ENCODE assay signal across 9 cellular contexts in the genomic region with DNA sequence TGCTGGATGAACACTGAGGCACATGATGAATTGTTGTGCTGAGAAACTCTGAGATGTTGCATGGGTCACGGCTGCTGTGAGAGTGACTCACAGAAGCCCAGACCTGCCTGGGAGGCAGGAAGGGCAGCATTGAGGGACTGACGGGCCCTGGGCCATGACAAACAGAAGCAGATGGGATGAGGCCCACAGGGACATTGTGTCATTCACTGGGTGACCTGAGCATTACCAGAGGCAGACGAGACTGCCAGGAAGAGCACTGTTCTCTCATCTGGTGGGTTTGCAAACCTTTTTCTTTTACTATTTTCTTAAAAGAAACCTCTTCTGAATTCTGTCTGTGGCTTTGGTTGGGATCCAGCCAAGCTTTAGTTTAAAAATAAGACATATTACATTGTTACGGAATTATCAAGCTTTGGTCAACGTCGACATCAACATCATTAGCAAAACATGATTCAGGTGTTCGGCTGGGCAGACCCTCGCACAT.
DNase-seq lines count a peak whose midpoint lies in the region; ATAC-seq and TF ChIP-seq lines count a peak whose summit lies in the region.
"Had no signal": no experiment of that assay in that cellular context is flagged by ENCODE, and none has a peak within 500 bp of the region (broad histone marks: within the 10 kb centered on the region; RNA-seq: fewer than 3 reads in every experiment).

No MANE protein-coding gene starts in this region.

- peak; percentile 88 for ATAC-seq in SK-N-SH treated with all-trans-retinoic acid at 6 μM for 48 hours
- no peak for ATAC-seq in activated CD8-positive, alpha-beta T cell treated with anti-CD3 and anti-CD28 coated beads for 36 hours
- ATAC-seq in HG03439 (IDR thresholded peaks at IDR 0.05; ENCODE audit: unreplicated experiment): no peak
- no peak for ATAC-seq in GM19452 (IDR thresholded peaks at IDR 0.05; ENCODE audit: unreplicated experiment)

- H3K9me3 Mint-ChIP-seq in activated CD8-positive, alpha-beta T cell treated with anti-CD3 and anti-CD28 coated beads for 36 hours: no peaks in the 10 kb centered on the region
- H3K9me3 Mint-ChIP-seq: activated naive CD4-positive, alpha-beta T cell treated with anti-CD3 and anti-CD28 coated beads, Interleukin-2, amount 50 U/mL, for 24 hours had no signal

- TF ChIP-seq CTCF in activated CD8-positive, alpha-beta T cell treated with anti-CD3 and anti-CD28 coated beads for 36 hours (IDR thresholded peaks at IDR 0.05): no peak

- intact Hi-C loops in activated CD8-positive, alpha-beta T cell treated with anti-CD3 and anti-CD28 coated beads for 36 hours (cut with micrococcal nuclease): no loop called here

- H3K4me1 Mint-ChIP-seq in activated CD8-positive, alpha-beta T cell treated with anti-CD3 and anti-CD28 coated beads for 36 hours (ENCODE audit: low read depth): no peaks in the 10 kb centered on the region
- H3K4me1 Mint-ChIP-seq: activated naive CD4-positive, alpha-beta T cell treated with anti-CD3 and anti-CD28 coated beads, Interleukin-2, amount 50 U/mL, for 24 hours had no signal

- no peak overlapping the region for H3K4me3 Mint-ChIP-seq in activated CD8-positive, alpha-beta T cell treated with anti-CD3 and anti-CD28 coated beads for 36 hours
- H3K4me3 Mint-ChIP-seq: activated naive CD4-positive, alpha-beta T cell treated with anti-CD3 and anti-CD28 coated beads, Interleukin-2, amount 50 U/mL, for 24 hours had no signal

- no peaks in the 10 kb centered on the region for H3K36me3 Mint-ChIP-seq in activated CD8-positive, alpha-beta T cell treated with anti-CD3 and anti-CD28 coated beads for 36 hours (ENCODE audit: low read depth)
- H3K36me3 Mint-ChIP-seq: activated naive CD4-positive, alpha-beta T cell treated with anti-CD3 and anti-CD28 coated beads, Interleukin-2, amount 50 U/mL, for 24 hours had no signal

- CTCF ChIA-PET in activated CD8-positive, alpha-beta T cell treated with anti-CD3 and anti-CD28 coated beads for 36 hours (lab: Charles Lee): interaction anchor here (1.2 kb wide), 1 partner anchor 38 kb away, joined by 3 read pairs; no protein-coding TSS in a partner anchor

- H3K27me3 Mint-ChIP-seq in activated CD8-positive, alpha-beta T cell treated with anti-CD3 and anti-CD28 coated beads for 36 hours: no peaks in the 10 kb centered on the region
- H3K27me3 Mint-ChIP-seq: activated naive CD4-positive, alpha-beta T cell treated with anti-CD3 and anti-CD28 coated beads, Interleukin-2, amount 50 U/mL, for 24 hours had no signal

- no peak overlapping the region for H3K27ac Mint-ChIP-seq in activated CD8-positive, alpha-beta T cell treated with anti-CD3 and anti-CD28 coated beads for 36 hours
- H3K27ac Mint-ChIP-seq: activated naive CD4-positive, alpha-beta T cell treated with anti-CD3 and anti-CD28 coated beads, Interleukin-2, amount 50 U/mL, for 24 hours had no signal

- POLR2A ChIA-PET in activated CD8-positive, alpha-beta T cell treated with anti-CD3 and anti-CD28 coated beads for 36 hours (lab: Charles Lee): no interaction called here

- DNase-seq in H4 (ENCODE audit: low spot score) (peak; percentile 90), glomerular endothelial cell (ENCODE audit: extremely low read depth, low read depth, low spot score) (peak; percentile 85), renal cortical epithelial cell (ENCODE audit: low read depth) (peak; percentile 95), middle frontal gyrus (ENCODE audit: extremely low spot score, low spot score) (no peak)
- DNase-seq in activated CD8-positive, alpha-beta T cell treated with anti-CD3 and anti-CD28 coated beads for 36 hours: no peak

TF ChIP-seq in SK-N-SH treated with all-trans-retinoic acid at 6 μM for 48 hours, 23 proteins besides CTCF, POLR2A, EP300 and RAD21:
- TF ChIP-seq ZFP30 (CRISPR knock-in tag; IDR thresholded peaks at IDR 0.05): no peak
- TF ChIP-seq ISL1 (CRISPR knock-in tag; IDR thresholded peaks at IDR 0.05): peak; percentile 41; the same call in 1 of the 2 replicates
- peak; percentile 23; the same call in 1 of the 2 replicates for TF ChIP-seq TOX (CRISPR knock-in tag; IDR thresholded peaks at IDR 0.05; ENCODE audit: borderline replicate concordance)
- TF ChIP-seq CREB5 (CRISPR knock-in tag; IDR thresholded peaks at IDR 0.05; ENCODE audit: low read depth): peak; percentile 84
- no peak for TF ChIP-seq ZNF70 (CRISPR knock-in tag; IDR thresholded peaks at IDR 0.05)
- TF ChIP-seq, protein P1, sequence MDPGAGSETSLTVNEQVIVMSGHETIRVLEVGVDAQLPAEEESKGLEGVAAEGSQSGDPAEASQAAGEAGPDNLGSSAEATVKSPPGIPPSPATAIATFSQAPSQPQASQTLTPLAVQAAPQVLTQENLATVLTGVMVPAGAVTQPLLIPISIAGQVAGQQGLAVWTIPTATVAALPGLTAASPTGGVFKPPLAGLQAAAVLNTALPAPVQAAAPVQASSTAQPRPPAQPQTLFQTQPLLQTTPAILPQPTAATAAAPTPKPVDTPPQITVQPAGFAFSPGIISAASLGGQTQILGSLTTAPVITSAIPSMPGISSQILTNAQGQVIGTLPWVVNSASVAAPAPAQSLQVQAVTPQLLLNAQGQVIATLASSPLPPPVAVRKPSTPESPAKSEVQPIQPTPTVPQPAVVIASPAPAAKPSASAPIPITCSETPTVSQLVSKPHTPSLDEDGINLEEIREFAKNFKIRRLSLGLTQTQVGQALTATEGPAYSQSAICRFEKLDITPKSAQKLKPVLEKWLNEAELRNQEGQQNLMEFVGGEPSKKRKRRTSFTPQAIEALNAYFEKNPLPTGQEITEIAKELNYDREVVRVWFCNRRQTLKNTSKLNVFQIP (CRISPR knock-in tag; IDR thresholded peaks at IDR 0.05; ENCODE audit: borderline replicate concordance, low read depth): no peak
- no peak for TF ChIP-seq OSR1 (CRISPR knock-in tag; IDR thresholded peaks at IDR 0.05)
- TF ChIP-seq TCF4 (CRISPR knock-in tag; IDR thresholded peaks at IDR 0.05; ENCODE audit: borderline replicate concordance): peak; percentile 44; the same call in 1 of the 2 replicates
- peak; percentile 62; the same call in 1 of the 2 replicates for TF ChIP-seq CSDC2 (CRISPR knock-in tag; IDR thresholded peaks at IDR 0.05)
- TF ChIP-seq RARB (CRISPR knock-in tag; IDR thresholded peaks at IDR 0.05): no peak
- TF ChIP-seq TSHZ2 (CRISPR knock-in tag; IDR thresholded peaks at IDR 0.05): 0 out of 2 replicates have a peak, but pooled peaks have one; percentile 29

Comparison
In these comparisons a context has a peak if more than half of its experiments do, and no peak if none do; other contexts are left out.
1. DNase-seq: peak in H4 (single experiment), glomerular endothelial cell (single experiment) and renal cortical epithelial cell (single experiment); none in activated CD8-positive, alpha-beta T cell treated with anti-CD3 and anti-CD28 coated beads for 36 hours (single experiment) and middle frontal gyrus (single experiment).